Comparison of ENCODE assay signal across 26 cellular contexts in genomic region chr21:28487455-28488070, GRCh38.
"Had no signal": no experiment of that assay in that cellular context is flagged by ENCODE, and none has a peak within 500 bp of the region (broad histone marks: within the 10 kb centered on the region; RNA-seq: fewer than 3 reads in every experiment).

No MANE protein-coding gene starts in this region.

- H3K4me1 ChIP-seq: left lung, lower lobe of right lung had no signal

- H3K9me3 ChIP-seq: adrenal gland, ascending aorta, heart right ventricle, left lung, lower lobe of right lung had no signal

- H3K27ac ChIP-seq: cardiac muscle cell, coronary artery, heart right ventricle, left lung, lower lobe of right lung, WERI-Rb-1 had no signal

- DNase-seq: activated CD4-positive, alpha-beta T cell treated with anti-CD3 and anti-CD28 coated beads for 48 hours; activated CD4-positive, alpha-beta T cell treated with anti-CD3 and anti-CD28 coated beads, Interleukin-2, amount 50 U/mL, for 48 hours; activated CD8-positive, alpha-beta memory T cell treated with anti-CD3 and anti-CD28 coated beads for 24 hours; activated effector memory CD4-positive, alpha-beta T cell treated with anti-CD3 and anti-CD28 coated beads, Interleukin-2, amount 50 U/mL, for 16 hours; activated naive CD4-positive, alpha-beta T cell treated with anti-CD3 and anti-CD28 coated beads for 36 hours; activated naive CD8-positive, alpha-beta T cell treated with anti-CD3 and anti-CD28 coated beads for 36 hours; adrenal gland; dorsolateral prefrontal cortex; effector memory CD4-positive, alpha-beta T cell; foreskin melanocyte; heart right ventricle; left lung; lower lobe of right lung; mesenchymal stem cell; naive thymus-derived CD8-positive, alpha-beta T cell; nucleus accumbens; right cardiac atrium; small intestine; stimulated activated CD4-positive, alpha-beta T cell treated with anti-CD3 and anti-CD28 coated beads, Interleukin-4, amount 100 ng/mL, for 24 hours; T-helper 9 cell; WERI-Rb-1 had no signal

- H3K4me3 ChIP-seq: adrenal gland, ascending aorta, cardiac muscle cell, coronary artery, dorsolateral prefrontal cortex, heart right ventricle, left lung, lower lobe of right lung had no signal

- H3K27me3 ChIP-seq: adrenal gland, ascending aorta, cardiac muscle cell, dorsolateral prefrontal cortex, heart right ventricle, left lung had no signal

- H3K36me3 ChIP-seq: adrenal gland, ascending aorta, cardiac muscle cell, heart right ventricle, left lung, lower lobe of right lung, WERI-Rb-1 had no signal

- ATAC-seq: activated CD4-positive, CD25-positive, alpha-beta regulatory T cell treated with anti-CD3 and anti-CD28 coated beads, Interleukin-2, amount 50 U/mL, for 24 hours; heart right ventricle; left lung; lower lobe of right lung; naive thymus-derived CD8-positive, alpha-beta T cell; right cardiac atrium; stimulated activated effector memory CD8-positive, alpha-beta T cell treated with anti-CD3 and anti-CD28 coated beads, Interleukin-12 subunit alpha, Interleukin-12 subunit beta, amount 100 ng/mL, for 72 hours had no signal
